ENCODE assay signal across 14 cellular contexts in the genomic region with DNA sequence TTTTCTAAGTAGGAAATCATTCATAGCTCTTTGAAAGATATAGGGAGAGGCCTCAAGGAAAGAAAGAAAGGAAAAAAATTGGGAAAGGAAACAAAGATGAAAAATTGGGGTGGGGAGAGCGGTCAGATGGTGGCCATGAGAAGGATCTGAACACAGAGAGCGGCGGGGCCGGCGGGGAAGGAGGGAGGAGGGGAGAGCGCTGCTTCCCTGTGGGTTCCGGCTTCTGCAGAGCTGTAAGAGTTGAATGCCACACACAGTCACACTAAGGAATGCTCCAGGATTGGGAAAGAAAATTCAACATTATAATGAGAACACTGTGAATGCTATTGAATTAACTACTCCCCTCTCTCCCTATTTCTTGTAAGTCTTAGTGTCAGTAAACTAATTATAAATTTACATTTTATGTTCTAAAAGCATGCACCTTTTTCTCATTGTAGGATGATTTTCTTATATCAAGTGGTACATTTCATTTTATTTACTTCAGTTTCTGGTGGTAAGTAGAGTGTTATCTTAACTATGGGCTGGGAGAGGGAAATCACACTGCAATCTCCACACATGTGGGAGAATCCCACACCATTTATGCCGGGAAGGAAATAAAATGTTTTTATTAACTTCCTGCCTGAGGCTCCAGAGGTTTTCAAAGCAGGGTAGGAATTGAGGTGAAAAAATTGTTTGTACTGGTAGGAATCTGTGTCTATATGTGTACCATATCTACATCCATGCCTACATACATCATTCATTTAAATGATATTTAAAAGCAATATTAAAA. TPM values are rescaled to one million over a fixed set of nuclear protein-coding genes. Genes with fewer than 3 reads are reported as not detected.
DNase-seq lines count a peak whose midpoint lies in the region; TF ChIP-seq lines count a peak whose summit lies in the region.
"Had no signal": no experiment of that assay in that cellular context is flagged by ENCODE, and none has a peak within 500 bp of the region (broad histone marks: within the 10 kb centered on the region; RNA-seq: fewer than 3 reads in every experiment).

No MANE protein-coding gene starts in this region.

- peaks cover 24% of the 10 kb centered on the region for H3K4me1 Mint-ChIP-seq in nephron
- no peaks in the 10 kb centered on the region for H3K4me1 Mint-ChIP-seq in CD4-positive, alpha-beta memory T cell

- H3K9me3 Mint-ChIP-seq in nephron = no peaks in the 10 kb centered on the region
- peaks cover 0 to 2% (median 0%) of the 10 kb centered on the region in 8 donors for H3K9me3 Mint-ChIP-seq in CD4-positive, alpha-beta memory T cell
- H3K9me3 Mint-ChIP-seq: activated T-helper 2 cell treated with anti-CD3 and anti-CD28 coated beads, Interferon-gamma antibody, Interleukin-2, Interleukin-4, amounts not matched to agents 10 μg/mL and 5 μg/mL and 100 μg/mL, durations not matched to agents 14 hours and 24 hours and 36 hours had no signal

- H3K4me3 Mint-ChIP-seq in nephron = peak overlapping the region; percentile 66 to 81 (median 76)
- H3K4me3 Mint-ChIP-seq in CD4-positive, alpha-beta memory T cell = no peak overlapping the region

- peak overlapping the region in 1 of 4 donors; percentile 18 for H3K27ac ChIP-seq in Peyer's patch
- no peak overlapping the region for H3K27ac ChIP-seq in CD4-positive, alpha-beta memory T cell (ENCODE audit: low read depth, low read length)

- POLR2A ChIA-PET in CD4-positive, alpha-beta memory T cell (lab: Charles Lee; ENCODE audit: partially characterized antibody) = no interaction called here

- H3K27me3 ChIP-seq in Peyer's patch = no peaks in the 10 kb centered on the region
- no peaks in the 10 kb centered on the region for H3K27me3 ChIP-seq in CD4-positive, alpha-beta memory T cell (ENCODE audit: insufficient read depth, low read length)

- H3K27me3 Mint-ChIP-seq in nephron (ENCODE audit: low read depth) = no peaks in the 10 kb centered on the region
- H3K27me3 Mint-ChIP-seq in CD4-positive, alpha-beta memory T cell = peaks cover 14 to 21% of the 10 kb centered on the region in 2 donors

- CTCF ChIA-PET in CD4-positive, alpha-beta memory T cell (lab: Charles Lee; ENCODE audit: partially characterized antibody) = no interaction called here

- H3K36me3 ChIP-seq in Peyer's patch = no peaks in the 10 kb centered on the region
- no peaks in the 10 kb centered on the region for H3K36me3 ChIP-seq in CD4-positive, alpha-beta memory T cell (ENCODE audit: insufficient read depth, low read length)
- H3K36me3 ChIP-seq: HAP-1 had no signal

- H3K4me1 ChIP-seq in Peyer's patch = no peaks in the 10 kb centered on the region
- no peaks in the 10 kb centered on the region for H3K4me1 ChIP-seq in CD4-positive, alpha-beta memory T cell (ENCODE audit: insufficient read depth, low read length)

- TF ChIP-seq POLR2A in Peyer's patch (IDR thresholded peaks at IDR 0.05) = no peak

- DNase-seq in AG20443 (ENCODE audit: low spot score) (peak; percentile 33), astrocyte of the hippocampus (ENCODE audit: low read depth, low spot score) (peak; percentile 44), iPS-NIHi11 (ENCODE audit: low spot score) (peak; percentile 56), Peyer's patch (no peak), NCI-H1930 (lab: John Stamatoyannopoulos, UW) (no peak), AG08395 (ENCODE audit: low spot score) (no peak)
- DNase-seq in CD4-positive, alpha-beta memory T cell = no peak
- DNase-seq: DMS153, NCI-H510A had no signal

- no peaks in the 10 kb centered on the region for H3K36me3 Mint-ChIP-seq in nephron (ENCODE audit: low read depth)
- H3K36me3 Mint-ChIP-seq in CD4-positive, alpha-beta memory T cell = no peaks in the 10 kb centered on the region

- peak overlapping the region; percentile 52 to 91 (median 88) for H3K27ac Mint-ChIP-seq in nephron
- peak overlapping the region in 1 of 7 donors; percentile 5 for H3K27ac Mint-ChIP-seq in CD4-positive, alpha-beta memory T cell
- H3K27ac Mint-ChIP-seq: activated T-helper 2 cell treated with anti-CD3 and anti-CD28 coated beads, Interferon-gamma antibody, Interleukin-2, Interleukin-4, amounts not matched to agents 10 μg/mL and 5 μg/mL and 100 μg/mL, durations not matched to agents 14 hours and 24 hours and 36 hours had no signal

- TF ChIP-seq CTCF in nephron (IDR thresholded peaks at IDR 0.05; ENCODE audit: unreplicated experiment in 3 of 3) = no peak
- TF ChIP-seq CTCF in Peyer's patch (IDR thresholded peaks at IDR 0.05) = no peak

- H3K9me3 ChIP-seq in Peyer's patch = no peaks in the 10 kb centered on the region
- no peaks in the 10 kb centered on the region for H3K9me3 ChIP-seq in CD4-positive, alpha-beta memory T cell (ENCODE audit: control insufficient read depth in 1 of 2, low read length in 2 of 2)
- H3K9me3 ChIP-seq: HAP-1 had no signal

- intact Hi-C loops in CD4-positive, alpha-beta memory T cell (cut with micrococcal nuclease) = no loop called here

- peak overlapping the region in 1 of 4 donors; percentile 5 for H3K4me3 ChIP-seq in Peyer's patch
- H3K4me3 ChIP-seq in CD4-positive, alpha-beta memory T cell (ENCODE audit: low read length in 2 of 2) = no peak overlapping the region
- H3K4me3 ChIP-seq: HAP-1 had no signal

RNA-seq across cellular contexts. Expression of gene F11, which starts 0.9 kb away (rescaled TPM):
- total RNA-seq in Peyer's patch = 1 to 10 TPM in 2 of 4 donors, not detected in 2; 3.2 to 3.5 TPM
- total RNA-seq in CD4-positive, alpha-beta memory T cell = not detected
- polyA plus RNA-seq in CD4-positive, alpha-beta memory T cell = not detected
- total RNA-seq: activated T-helper 2 cell treated with anti-CD3 and anti-CD28 coated beads, Interferon-gamma antibody, Interleukin-2, Interleukin-4, amounts not matched to agents 10 μg/mL and 5 μg/mL and 100 μg/mL, durations not matched to agents 14 hours and 24 hours and 36 hours; endothelial cell of umbilical vein; T-helper 2 cell treated with Interferon-gamma antibody and Interleukin-4, amounts not matched to agents 100 ng/mL and 5 ng/mL, for 36 hours had no signal
- polyA plus RNA-seq: endothelial cell of umbilical vein had no signal

RNA-seq across cellular contexts. Expression of gene KLKB1, which starts 39.6 kb away (rescaled TPM):
- total RNA-seq in Peyer's patch = 1 to 10 TPM in 3 of 4 donors, not detected in 1; 4.5 to 8.6 (median 7.5) TPM
- 1 to 10 TPM; 1.2 to 1.4 TPM for total RNA-seq in CD4-positive, alpha-beta memory T cell
- polyA plus RNA-seq in CD4-positive, alpha-beta memory T cell = not detected
- total RNA-seq: activated T-helper 2 cell treated with anti-CD3 and anti-CD28 coated beads, Interferon-gamma antibody, Interleukin-2, Interleukin-4, amounts not matched to agents 10 μg/mL and 5 μg/mL and 100 μg/mL, durations not matched to agents 14 hours and 24 hours and 36 hours; endothelial cell of umbilical vein had no signal
- polyA plus RNA-seq: endothelial cell of umbilical vein had no signal

Comparison
In these comparisons a context has a peak if more than half of its experiments do, and no peak if none do; other contexts are left out.
1. DNase-seq: peak in AG20443 (single experiment), astrocyte of the hippocampus (single experiment) and iPS-NIHi11 (single experiment); none in Peyer's patch (0 of 3), NCI-H1930 (0 of 2), AG08395 (single experiment) and CD4-positive, alpha-beta memory T cell (0 of 5).
2. H3K4me3 Mint-ChIP-seq: peak in nephron (3 of 3); none in CD4-positive, alpha-beta memory T cell (0 of 8).